ENCODE assay signal across 13 cellular contexts in the genomic region with DNA sequence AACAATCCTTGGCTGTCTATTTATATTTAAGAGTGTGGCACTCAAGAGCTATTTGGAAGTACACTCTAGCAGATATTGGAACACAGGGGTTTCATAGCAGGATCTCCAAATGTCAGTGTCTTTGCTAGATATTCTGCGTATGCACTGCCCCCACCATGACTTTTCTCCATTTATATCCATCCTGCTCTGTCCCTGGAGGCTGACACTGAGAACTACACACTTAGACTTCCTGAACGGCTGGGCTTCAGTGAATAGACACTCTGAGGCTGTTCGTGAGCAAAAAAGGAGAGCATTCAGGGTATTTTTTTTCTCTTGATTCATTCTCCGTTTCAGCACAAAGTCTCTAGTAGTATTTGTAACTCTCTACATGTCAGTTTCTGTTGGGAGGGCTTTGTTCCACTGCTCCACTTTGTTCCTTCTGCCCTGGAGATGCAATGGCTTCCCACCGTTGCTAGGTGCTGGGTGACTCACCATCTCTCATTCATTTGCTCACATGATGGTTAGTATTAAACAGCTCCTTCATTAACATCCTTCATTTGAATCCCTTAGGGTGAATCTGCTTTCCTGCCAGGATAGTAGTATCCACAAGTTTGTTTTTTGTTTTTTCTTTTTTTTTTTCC.
DNase-seq lines count a peak whose midpoint lies in the region; ATAC-seq and TF ChIP-seq lines count a peak whose summit lies in the region.
"Had no signal": no experiment of that assay in that cellular context is flagged by ENCODE, and none has a peak within 500 bp of the region (broad histone marks: within the 10 kb centered on the region; RNA-seq: fewer than 3 reads in every experiment).

No MANE protein-coding gene starts in this region.

- H3K4me3 ChIP-seq in mammary epithelial cell (replicated peaks in 1 of 3; ENCODE audit: insufficient read depth in 1 of 3, low read depth in 2 of 3, low read length in 3 of 3): no peak overlapping the region
- H3K4me3 ChIP-seq: left lung, spleen had no signal

- H3K4me2 ChIP-seq in mammary epithelial cell (ENCODE audit: insufficient read depth, low read depth, low read length): no peak overlapping the region

- dilution Hi-C loops in mammary epithelial cell (cut with HindIII; ENCODE audit: low sequenced_read_pairs): no loop called here

- H3K9ac ChIP-seq in mammary epithelial cell (ENCODE audit: insufficient read depth, low read length): no peak overlapping the region

- no peaks in the 10 kb centered on the region for H3K79me2 ChIP-seq in mammary epithelial cell (ENCODE audit: insufficient read depth, low read length)

- no peak overlapping the region for H3K27ac ChIP-seq in mammary epithelial cell (ENCODE audit: insufficient read depth, low read depth, low read length)
- H3K27ac ChIP-seq: left lung, spleen had no signal

- no peaks in the 10 kb centered on the region for H4K20me1 ChIP-seq in mammary epithelial cell (ENCODE audit: insufficient read depth, low read length)

- H3K36me3 Mint-ChIP-seq in activated naive CD8-positive, alpha-beta T cell treated with anti-CD3 and anti-CD28 coated beads for 36 hours: no peaks in the 10 kb centered on the region

- H3K4me1 Mint-ChIP-seq in activated naive CD8-positive, alpha-beta T cell treated with anti-CD3 and anti-CD28 coated beads for 36 hours: no peaks in the 10 kb centered on the region
- H3K4me1 Mint-ChIP-seq: stimulated activated naive CD8-positive, alpha-beta T cell treated with anti-CD3 and anti-CD28 coated beads, Interleukin-15, amount 100 ng/mL, for 72 hours had no signal

- DNase-seq in HuH-7.5 (ENCODE audit: low spot score) (peak; percentile 10), mammary epithelial cell (peak; percentile 42), nucleus accumbens (lab: John Stamatoyannopoulos, UW) (peak in 37 of 56 donors; percentile 1 to 74 (median 18)), GDM1 (lab: John Stamatoyannopoulos, UW) (no peak)
- no peak for DNase-seq in activated naive CD8-positive, alpha-beta T cell treated with anti-CD3 and anti-CD28 coated beads for 36 hours
- DNase-seq: activated T-cell treated with anti-CD3 and anti-CD28 coated beads for 4 hours; effector memory CD8-positive, alpha-beta T cell; HCEC 1CT; left lung; spleen; stimulated activated naive CD8-positive, alpha-beta T cell treated with anti-CD3 and anti-CD28 coated beads, Interleukin-15, amount 100 ng/mL, for 72 hours had no signal

- no peak overlapping the region for H3K4me3 Mint-ChIP-seq in activated naive CD8-positive, alpha-beta T cell treated with anti-CD3 and anti-CD28 coated beads for 36 hours
- H3K4me3 Mint-ChIP-seq: effector memory CD8-positive, alpha-beta T cell; stimulated activated naive CD8-positive, alpha-beta T cell treated with anti-CD3 and anti-CD28 coated beads, Interleukin-15, amount 100 ng/mL, for 72 hours had no signal

- H3K9me3 ChIP-seq in mammary epithelial cell (replicated peaks; ENCODE audit: insufficient read depth, low read length): no peaks in the 10 kb centered on the region
- H3K9me3 ChIP-seq: left lung, spleen had no signal

- H2AFZ ChIP-seq in mammary epithelial cell (ENCODE audit: low read depth, low read length): no peak overlapping the region

- intact Hi-C loops in mammary epithelial cell (cut with micrococcal nuclease): no loop called here

- no TSS peak for BruUV-seq in mammary epithelial cell (replicated peaks; lab: Mats Ljungman, UMichigan)

- H3K9me3 Mint-ChIP-seq in activated naive CD8-positive, alpha-beta T cell treated with anti-CD3 and anti-CD28 coated beads for 36 hours: no peaks in the 10 kb centered on the region

- no peaks in the 10 kb centered on the region for H3K36me3 ChIP-seq in mammary epithelial cell (ENCODE audit: insufficient read depth, low read length)
- H3K36me3 ChIP-seq: left lung, spleen had no signal

- no peaks in the 10 kb centered on the region for H3K27me3 ChIP-seq in mammary epithelial cell (ENCODE audit: insufficient read depth, low read length)
- H3K27me3 ChIP-seq: left lung, spleen had no signal

- no peak overlapping the region for H3K27ac Mint-ChIP-seq in activated naive CD8-positive, alpha-beta T cell treated with anti-CD3 and anti-CD28 coated beads for 36 hours
- H3K27ac Mint-ChIP-seq: effector memory CD8-positive, alpha-beta T cell; stimulated activated naive CD8-positive, alpha-beta T cell treated with anti-CD3 and anti-CD28 coated beads, Interleukin-15, amount 100 ng/mL, for 72 hours had no signal

- 75% methylated on average over 5 of the region's 5 CpGs for WGBS in mammary epithelial cell (ENCODE audit: low coverage, missing lambda C conversion rate)

- ATAC-seq in GM18909 (IDR thresholded peaks at IDR 0.05; ENCODE audit: poor library complexity, unreplicated experiment): peak; percentile 40
- no peak for ATAC-seq in HG03095 (IDR thresholded peaks at IDR 0.05; ENCODE audit: unreplicated experiment)
- ATAC-seq: effector memory CD8-positive, alpha-beta T cell; left lung; stimulated activated naive CD8-positive, alpha-beta T cell treated with anti-CD3 and anti-CD28 coated beads, Interleukin-15, amount 100 ng/mL, for 72 hours had no signal

- CTCF ChIA-PET in mammary epithelial cell (lab: Charles Lee; ENCODE audit: low non-redundant PET): no interaction called here

- no peak for TF ChIP-seq CTCF in mammary epithelial cell (conservative IDR thresholded peaks at IDR 0.05 in 1 of 2, IDR thresholded peaks at IDR 0.05 in 1 of 2; ENCODE audit: extremely low read depth in 1 of 2, insufficient read depth in 1 of 2, low read depth in 1 of 2, low read length in 2 of 2)

- H3K4me1 ChIP-seq in mammary epithelial cell (ENCODE audit: insufficient read depth, low read length): no peaks in the 10 kb centered on the region
- H3K4me1 ChIP-seq: left lung, spleen had no signal

- H3K27me3 Mint-ChIP-seq in activated naive CD8-positive, alpha-beta T cell treated with anti-CD3 and anti-CD28 coated beads for 36 hours: no peaks in the 10 kb centered on the region
- H3K27me3 Mint-ChIP-seq: effector memory CD8-positive, alpha-beta T cell; stimulated activated naive CD8-positive, alpha-beta T cell treated with anti-CD3 and anti-CD28 coated beads, Interleukin-15, amount 100 ng/mL, for 72 hours had no signal

- in situ Hi-C loops in mammary epithelial cell (cut with MboI; ENCODE audit: low sequenced_read_pairs in 2 of 2): no loop called here

Comparison
In these comparisons a context has a peak if more than half of its experiments do, and no peak if none do; other contexts are left out.
1. DNase-seq: peak in HuH-7.5 (single experiment), mammary epithelial cell (single experiment) and nucleus accumbens (37 of 56); none in GDM1 (single experiment) and activated naive CD8-positive, alpha-beta T cell treated with anti-CD3 and anti-CD28 coated beads for 36 hours (single experiment).